Comparison of ENCODE assay signal across 18 cellular contexts in genomic region chr10:113434950-113435349, GRCh38.
"Had no signal": no experiment of that assay in that cellular context is flagged by ENCODE, and none has a peak within 500 bp of the region (broad histone marks: within the 10 kb centered on the region; RNA-seq: fewer than 3 reads in every experiment).

No MANE protein-coding gene starts in this region.

- H3K27me3 ChIP-seq: colonic mucosa, esophagus muscularis mucosa, foreskin keratinocyte, gastroesophageal sphincter had no signal

- FAIRE-seq: endothelial cell of umbilical vein, frontal cortex, islet of Langerhans, keratinocyte had no signal

- H3K4me1 ChIP-seq: colonic mucosa, esophagus muscularis mucosa, foreskin keratinocyte, gastroesophageal sphincter, heart left ventricle, left ventricle myocardium inferior, lower lobe of right lung had no signal

- DNase-seq: colonic mucosa; cortex of kidney; effector CD8-positive, alpha-beta T cell; foreskin keratinocyte; heart left ventricle; hippocampal formation; left cardiac atrium; left ventricle myocardium inferior; lower lobe of right lung; mesendoderm; midbrain; naive thymus-derived CD4-positive, alpha-beta T cell had no signal

- H3K27ac ChIP-seq: colonic mucosa, esophagus muscularis mucosa, foreskin keratinocyte, gastroesophageal sphincter, heart left ventricle, left ventricle myocardium inferior, lower lobe of right lung had no signal

- H3K9me3 ChIP-seq: colonic mucosa, lower lobe of right lung had no signal

- ATAC-seq: foreskin keratinocyte; gastroesophageal sphincter; heart left ventricle; left cardiac atrium; lower lobe of right lung; naive thymus-derived CD4-positive, alpha-beta T cell had no signal

- H3K4me3 ChIP-seq: colonic mucosa, esophagus muscularis mucosa, gastroesophageal sphincter, heart left ventricle, left ventricle myocardium inferior, lower lobe of right lung had no signal

- H3K36me3 ChIP-seq: colonic mucosa, esophagus muscularis mucosa, gastroesophageal sphincter, heart left ventricle, left ventricle myocardium inferior, lower lobe of right lung had no signal
